Comparison of ENCODE assay signal across 14 cellular contexts in genomic region chr20:5751856-5752255, GRCh38. TPM values are rescaled to one million over a fixed set of nuclear protein-coding genes. Genes with fewer than 3 reads are reported as not detected.
DNase-seq lines count a peak whose midpoint lies in the region; ATAC-seq and TF ChIP-seq lines count a peak whose summit lies in the region.
"Had no signal": no experiment of that assay in that cellular context is flagged by ENCODE, and none has a peak within 500 bp of the region (broad histone marks: within the 10 kb centered on the region; RNA-seq: fewer than 3 reads in every experiment).

No MANE protein-coding gene starts in this region.

- H3K4me3 ChIP-seq in Peyer's patch (no peak overlapping the region), neural progenitor cell (no peak overlapping the region)

- H3K4me3 Mint-ChIP-seq in T-helper 2 cell treated with Interferon-gamma antibody and Interleukin-4, amounts not matched to agents 5 μg/mL and 100 μg/mL, for 36 hours: peak overlapping the region; percentile 90
- peak overlapping the region; percentile 87 for H3K4me3 Mint-ChIP-seq in central memory CD8-positive, alpha-beta T cell
- peak overlapping the region; percentile 91 for H3K4me3 Mint-ChIP-seq in neural progenitor cell

- no peak overlapping the region for H2AFZ ChIP-seq in neural progenitor cell (replicated peaks)

- H3K79me2 ChIP-seq in neural progenitor cell (ENCODE audit: low read depth): peaks cover 11% of the 10 kb centered on the region

- H3K27me3 Mint-ChIP-seq in T-helper 2 cell treated with Interferon-gamma antibody and Interleukin-4, amounts not matched to agents 5 μg/mL and 100 μg/mL, for 36 hours (ENCODE audit: low read depth): no peaks in the 10 kb centered on the region
- peaks cover 4% of the 10 kb centered on the region for H3K27me3 Mint-ChIP-seq in central memory CD8-positive, alpha-beta T cell
- H3K27me3 Mint-ChIP-seq in neural progenitor cell (ENCODE audit: insufficient read depth, low read depth): no peaks in the 10 kb centered on the region

- H3K4me1 ChIP-seq in Peyer's patch (peaks cover 0 to 27% (median 0%) of the 10 kb centered on the region in 4 donors), neural progenitor cell (peaks cover 5% of the 10 kb centered on the region)

- TF ChIP-seq CTCF in Peyer's patch (IDR thresholded peaks at IDR 0.05) (no peak), neural progenitor cell (IDR thresholded peaks at IDR 0.05) (no peak)

- no peaks in the 10 kb centered on the region for H4K20me1 ChIP-seq in neural progenitor cell (ENCODE audit: low read depth)

- no peaks in the 10 kb centered on the region for H3K27me3 ChIP-seq in Peyer's patch
- no peaks in the 10 kb centered on the region for H3K27me3 ChIP-seq in neural progenitor cell
- H3K27me3 ChIP-seq: upper lobe of left lung had no signal

- ATAC-seq in central memory CD8-positive, alpha-beta T cell (replicated peaks; ENCODE audit: extremely low read depth, poor library complexity, severe bottlenecking): no peak
- no peak for ATAC-seq in GM21367 (IDR thresholded peaks at IDR 0.05; ENCODE audit: unreplicated experiment)

- peak in 1 of 2 donors; percentile 62 for TF ChIP-seq POLR2A in Peyer's patch (IDR thresholded peaks at IDR 0.05)

- peaks cover 4% of the 10 kb centered on the region for H3K9me3 Mint-ChIP-seq in T-helper 2 cell treated with Interferon-gamma antibody and Interleukin-4, amounts not matched to agents 5 μg/mL and 100 μg/mL, for 36 hours
- no peaks in the 10 kb centered on the region for H3K9me3 Mint-ChIP-seq in central memory CD8-positive, alpha-beta T cell
- H3K9me3 Mint-ChIP-seq in neural progenitor cell: peaks cover 2% of the 10 kb centered on the region

- H3K36me3 ChIP-seq in Peyer's patch (no peaks in the 10 kb centered on the region), neural progenitor cell (no peaks in the 10 kb centered on the region)
- H3K36me3 ChIP-seq: upper lobe of left lung had no signal

- H3F3A ChIP-seq in neural progenitor cell (ENCODE audit: low read depth): peaks cover 7% of the 10 kb centered on the region

- H3K27ac ChIP-seq in Peyer's patch (peak overlapping the region in 3 of 4 donors; percentile 87 to 89 (median 88)), neural progenitor cell (no peak overlapping the region)

- peaks cover 12% of the 10 kb centered on the region for H3K36me3 Mint-ChIP-seq in T-helper 2 cell treated with Interferon-gamma antibody and Interleukin-4, amounts not matched to agents 5 μg/mL and 100 μg/mL, for 36 hours (ENCODE audit: low read depth)
- H3K36me3 Mint-ChIP-seq in central memory CD8-positive, alpha-beta T cell (ENCODE audit: insufficient read depth): peaks cover 8% of the 10 kb centered on the region
- H3K36me3 Mint-ChIP-seq in neural progenitor cell: no peaks in the 10 kb centered on the region

- no peak overlapping the region for H3K9ac ChIP-seq in neural progenitor cell

- H3K9me3 ChIP-seq in Peyer's patch (no peaks in the 10 kb centered on the region), neural progenitor cell (ENCODE audit: low read depth) (no peaks in the 10 kb centered on the region)
- H3K9me3 ChIP-seq: upper lobe of left lung had no signal

- no peak overlapping the region for H3K27ac Mint-ChIP-seq in T-helper 2 cell treated with Interferon-gamma antibody and Interleukin-4, amounts not matched to agents 5 μg/mL and 100 μg/mL, for 36 hours
- no peak overlapping the region for H3K27ac Mint-ChIP-seq in central memory CD8-positive, alpha-beta T cell (ENCODE audit: low read depth)
- H3K27ac Mint-ChIP-seq in neural progenitor cell: no peak overlapping the region

- peaks cover 16% of the 10 kb centered on the region for H3K4me1 Mint-ChIP-seq in T-helper 2 cell treated with Interferon-gamma antibody and Interleukin-4, amounts not matched to agents 5 μg/mL and 100 μg/mL, for 36 hours (ENCODE audit: low read depth)
- peaks cover 31% of the 10 kb centered on the region for H3K4me1 Mint-ChIP-seq in central memory CD8-positive, alpha-beta T cell
- H3K4me1 Mint-ChIP-seq in neural progenitor cell: peaks cover 14% of the 10 kb centered on the region

- no peak overlapping the region for H3K4me2 ChIP-seq in neural progenitor cell

- no peak for DNase-seq in T-helper 2 cell treated with Interferon-gamma antibody and Interleukin-4, amounts not matched to agents 5 μg/mL and 100 μg/mL, for 36 hours (ENCODE audit: low spot score)
- DNase-seq in T-helper 2 cell: no peak
- DNase-seq in Peyer's patch: peak in 2 of 3 donors; percentile 70 to 80
- DNase-seq in central memory CD8-positive, alpha-beta T cell (ENCODE audit: low spot score in 2 of 2): no peak
- DNase-seq in neural progenitor cell (ENCODE audit: low spot score): no peak
- DNase-seq in germinal center (ENCODE audit: low spot score): no peak
- DNase-seq in NCI-H446 (lab: John Stamatoyannopoulos, UW): no peak
- DNase-seq: 8988T; activated CD4-positive, alpha-beta T cell treated with anti-CD3 and anti-CD28 coated beads for 4 hours; anterior cingulate cortex; effector CD4-positive, alpha-beta T cell; nucleus accumbens; upper lobe of left lung had no signal

RNA-seq across cellular contexts. Expression of gene SHLD1, which starts 1.7 kb away (rescaled TPM):
- total RNA-seq in Peyer's patch: 10 to 100 TPM in 3 of 4 donors, 1 to 10 TPM in 1; 8.4 to 15.5 (median 12.3) TPM
- 5.1 and 9.0 TPM in 2 replicates for total RNA-seq in neural progenitor cell (ENCODE audit: low replicate concordance)

Comparison
In these comparisons a context has a peak if more than half of its experiments do, and no peak if none do; other contexts are left out.
1. DNase-seq: peak in Peyer's patch (2 of 3); none in T-helper 2 cell treated with Interferon-gamma antibody and Interleukin-4, amounts not matched to agents 5 μg/mL and 100 μg/mL, for 36 hours (single experiment), T-helper 2 cell (0 of 5), central memory CD8-positive, alpha-beta T cell (0 of 2), neural progenitor cell (single experiment), germinal center (single experiment) and NCI-H446 (0 of 2).
2. Peak in every context shown above with its lines, with median percentiles within 50 percentile points of each other: H3K4me3 Mint-ChIP-seq.